Comparison of ENCODE assay signal across 1 cellular context in the genomic region with DNA sequence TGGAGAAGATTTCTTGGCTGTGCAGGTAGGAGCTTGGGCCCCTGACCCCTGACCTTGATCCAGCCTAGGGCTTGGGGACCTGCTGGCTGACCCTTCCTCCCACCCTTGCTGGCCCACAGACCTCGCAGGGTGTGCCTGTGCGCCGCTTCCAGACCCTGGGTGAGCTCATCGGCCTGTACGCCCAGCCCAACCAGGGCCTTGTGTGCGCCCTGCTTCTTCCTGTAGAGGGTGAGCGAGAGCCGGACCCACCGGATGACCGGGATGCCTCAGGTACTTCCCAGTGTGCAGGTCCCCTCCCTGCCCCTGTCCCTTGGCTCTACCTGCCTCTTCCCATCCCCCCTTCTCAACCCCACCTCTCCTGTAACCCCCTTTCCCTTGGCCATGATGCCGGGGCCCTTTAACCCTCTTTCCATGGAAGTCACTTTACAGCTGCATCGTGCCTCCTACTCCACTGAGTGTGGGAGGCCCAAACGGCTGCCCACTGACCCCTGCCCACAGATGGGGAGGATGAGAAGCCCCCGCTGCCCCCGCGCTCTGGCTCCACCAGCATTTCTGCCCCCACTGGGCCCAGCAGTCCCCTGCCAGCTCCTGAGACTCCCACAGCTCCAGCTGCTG.
TF ChIP-seq lines count a peak whose summit lies in the region.

No MANE protein-coding gene starts in this region.

TF ChIP-seq in HepG2, 621 proteins besides CTCF, POLR2A, EP300 and RAD21:
- no peak for TF ChIP-seq ZNF101 (CRISPR knock-in tag; IDR thresholded peaks at IDR 0.05; ENCODE audit: borderline replicate concordance, low read depth)
- 0 out of 2 replicates have a peak, but pooled peaks have one; percentile 34 for TF ChIP-seq RBFOX2 (IDR thresholded peaks at IDR 0.05; ENCODE audit: low read depth, low read length)
- peak; percentile 26 for TF ChIP-seq AGO2 (optimal IDR thresholded peaks at IDR 0.05; ENCODE audit: low read depth, low read length)
